ENCODE assay signal across 8 cellular contexts in genomic region chr22:29307658-29308147, GRCh38. TPM values are rescaled to one million over a fixed set of nuclear protein-coding genes. Genes with fewer than 3 reads are reported as not detected.
DNase-seq lines count a peak whose midpoint lies in the region; ATAC-seq and TF ChIP-seq lines count a peak whose summit lies in the region.

No MANE protein-coding gene starts in this region.

- WGBS in right cardiac atrium, result 74% methylated on average over 17 of the region's 17 CpGs

- H3K9me3 ChIP-seq in right cardiac atrium (ENCODE audit: control insufficient read depth, low read length), result no peaks in the 10 kb centered on the region
- H3K9me3 ChIP-seq in skeletal muscle satellite cell (replicated peaks; ENCODE audit: low read length), result no peaks in the 10 kb centered on the region

- TF ChIP-seq CTCF in GM20000 (IDR thresholded peaks at IDR 0.05; ENCODE audit: extremely low read depth, missing control alignments) (no peak), activated B cell treated with CpG ODN at 0.5 μM for 24 hours (IDR thresholded peaks at IDR 0.05) (no peak)

- POLR2A ChIA-PET in activated B cell treated with CpG ODN at 0.5 μM for 24 hours (lab: Charles Lee), result no interaction called here

- H3K27me3 Mint-ChIP-seq in activated B cell treated with CpG ODN at 0.5 μM for 24 hours, result peaks cover 24% of the 10 kb centered on the region

- peak overlapping the region; percentile 99 for H3K4me2 ChIP-seq in skeletal muscle satellite cell (ENCODE audit: low read length)

- H3K9me3 Mint-ChIP-seq in activated B cell treated with CpG ODN at 0.5 μM for 24 hours, result no peaks in the 10 kb centered on the region

- ATAC-seq in activated B cell treated with CpG ODN at 0.5 μM for 24 hours (ENCODE audit: low read depth) (no peak), right cardiac atrium (no peak), GM18867 (IDR thresholded peaks at IDR 0.05; ENCODE audit: unreplicated experiment) (no peak), HG02678 (IDR thresholded peaks at IDR 0.05; ENCODE audit: unreplicated experiment) (no peak)

- H3K4me3 Mint-ChIP-seq in activated B cell treated with CpG ODN at 0.5 μM for 24 hours, result peak overlapping the region; percentile 70

- H3K9ac ChIP-seq in skeletal muscle satellite cell (ENCODE audit: low read depth, low read length), result peak overlapping the region; percentile 87

- DNase-seq in GM20000 (ENCODE audit: low spot score) (peak; percentile 48), activated B cell treated with CpG ODN at 0.5 μM for 24 hours (no peak), right cardiac atrium (peak in 1 of 3 donors; percentile 65), AG20443 (ENCODE audit: low spot score) (no peak)
- DNase-seq in stimulated activated CD4-positive, alpha-beta T cell treated with anti-CD3 and anti-CD28 coated beads, Interleukin-2, amount 100 ng/mL, for 24 hours, result no peak

- H3K27ac Mint-ChIP-seq in activated B cell treated with CpG ODN at 0.5 μM for 24 hours, result no peak overlapping the region

- H3K36me3 Mint-ChIP-seq in activated B cell treated with CpG ODN at 0.5 μM for 24 hours (ENCODE audit: low read depth), result no peaks in the 10 kb centered on the region

- peaks cover 19% of the 10 kb centered on the region for H3K4me1 ChIP-seq in right cardiac atrium (ENCODE audit: control insufficient read depth, insufficient read depth, low read length)
- peaks cover 50% of the 10 kb centered on the region for H3K4me1 ChIP-seq in skeletal muscle satellite cell (ENCODE audit: control insufficient read depth, insufficient read depth, low read length)

- CTCF ChIA-PET in activated B cell treated with CpG ODN at 0.5 μM for 24 hours (lab: Charles Lee), result no interaction called here

- peaks cover 10% of the 10 kb centered on the region for H3K36me3 ChIP-seq in skeletal muscle satellite cell (ENCODE audit: insufficient read depth, low read length)

- intact Hi-C loops in activated B cell treated with CpG ODN at 0.5 μM for 24 hours (cut with micrococcal nuclease), result no loop called here
- intact Hi-C loops in right cardiac atrium (cut with DNase I), result loop anchor here in 2 of 4 donors (5.0 kb wide), 2 partner anchors 35 to 50 kb away; no protein-coding TSS in a partner anchor

- H3K4me1 Mint-ChIP-seq in activated B cell treated with CpG ODN at 0.5 μM for 24 hours, result peaks cover 26% of the 10 kb centered on the region

- H3K27ac ChIP-seq in right cardiac atrium (ENCODE audit: low read length), result peak overlapping the region; percentile 81

- H3K4me3 ChIP-seq in right cardiac atrium (ENCODE audit: low read length), result peak overlapping the region; percentile 91
- peak overlapping the region; percentile 90 for H3K4me3 ChIP-seq in skeletal muscle satellite cell (ENCODE audit: low read length)

- H3K27me3 ChIP-seq in right cardiac atrium (ENCODE audit: control insufficient read depth, insufficient read depth) (no peaks in the 10 kb centered on the region), skeletal muscle satellite cell (ENCODE audit: control insufficient read depth, insufficient read depth, low read length) (no peaks in the 10 kb centered on the region)

RNA-seq across cellular contexts. Expression of gene GAS2L1, which starts 1.3 kb away (rescaled TPM):
- not detected in 2 replicates for total RNA-seq in activated B cell treated with CpG ODN at 0.5 μM for 24 hours
- total RNA-seq in right cardiac atrium, result 10 to 100 TPM; 17.1 to 25.7 (median 22.6) TPM
- 16.9 TPM for polyA plus RNA-seq in right cardiac atrium
- total RNA-seq in skeletal muscle satellite cell (2012; rRNA removed), result 15.7 and 17.9 TPM in 2 replicates

RNA-seq across cellular contexts. Expression of gene RASL10A, which starts 7.8 kb away (rescaled TPM):
- total RNA-seq in activated B cell treated with CpG ODN at 0.5 μM for 24 hours (0.98 and 1.0 TPM in 2 replicates), right cardiac atrium (1 to 10 TPM; 1.1 to 2.9 (median 1.6) TPM)
- 1.2 TPM for polyA plus RNA-seq in right cardiac atrium
- under 0.01 TPM in 1 of 2 replicates, not detected in the other for total RNA-seq in skeletal muscle satellite cell (2012; rRNA removed)

RNA-seq across cellular contexts. Expression of gene EWSR1, which starts 39.6 kb away (rescaled TPM):
- total RNA-seq in activated B cell treated with CpG ODN at 0.5 μM for 24 hours (347 and 382 TPM in 2 replicates), right cardiac atrium (100 to 1,000 TPM; 136 to 162 (median 151) TPM)
- 119 TPM for polyA plus RNA-seq in right cardiac atrium
- total RNA-seq in skeletal muscle satellite cell (2012; rRNA removed), result 113 and 138 TPM in 2 replicates

RNA-seq across cellular contexts. Expression of gene RHBDD3, which starts 39.9 kb away (rescaled TPM):
- total RNA-seq in activated B cell treated with CpG ODN at 0.5 μM for 24 hours (17.7 and 17.9 TPM in 2 replicates), right cardiac atrium (10 to 100 TPM; 16.8 to 19.3 (median 17.8) TPM)
- polyA plus RNA-seq in right cardiac atrium, result 20.8 TPM
- 24.2 and 24.3 TPM in 2 replicates for total RNA-seq in skeletal muscle satellite cell (2012; rRNA removed)

Comparison
In these comparisons a context has a peak if more than half of its experiments do, and no peak if none do; other contexts are left out.
1. RNA of gene GAS2L1, which starts 1.3 kb away (total RNA-seq): 17.1 to 25.7 TPM in right cardiac atrium; not detected in activated B cell treated with CpG ODN at 0.5 μM for 24 hours; every median in the first group is over 10 times any median in the second.